Comparison of ENCODE assay signal across 1 cellular context in genomic region chr4:120062663-120063195, GRCh38.
TF ChIP-seq lines count a peak whose summit lies in the region.

No MANE protein-coding gene starts in this region.

TF ChIP-seq in IMR-90, 13 proteins besides CTCF, POLR2A, EP300 and RAD21:
- TF ChIP-seq RFX5 (IDR thresholded peaks at IDR 0.05; ENCODE audit: low read depth, low read length) (no peak), CEBPB (IDR thresholded peaks at IDR 0.05; ENCODE audit: low read depth, low read length) (no peak), RCOR1 (IDR thresholded peaks at IDR 0.05; ENCODE audit: insufficient replicate concordance, low read length) (no peak), BHLHE40 (IDR thresholded peaks at IDR 0.05; ENCODE audit: low read depth, low read length) (no peak), SMC3 (IDR thresholded peaks at IDR 0.05; ENCODE audit: low read depth, low read length) (no peak), MXI1 (IDR thresholded peaks at IDR 0.05; ENCODE audit: borderline replicate concordance, low read depth, low read length) (no peak), USF2 (IDR thresholded peaks at IDR 0.05; ENCODE audit: low read depth, low read length) (no peak), ELK1 (IDR thresholded peaks at IDR 0.05; ENCODE audit: borderline replicate concordance, low read depth, low read length) (no peak), MAZ (IDR thresholded peaks at IDR 0.05; ENCODE audit: borderline replicate concordance, low read depth, low read length) (no peak), NFE2L2 (IDR thresholded peaks at IDR 0.05; ENCODE audit: low read depth, low read length) (no peak), MAFK (IDR thresholded peaks at IDR 0.05; ENCODE audit: low read depth, low read length) (no peak), CHD1 (IDR thresholded peaks at IDR 0.05; ENCODE audit: low read depth, low read length) (no peak), FOS (IDR thresholded peaks at IDR 0.05; ENCODE audit: low read depth, low read length) (no peak)
